9 cellular contexts compared by ENCODE assay signal in genomic region chr14:68088463-68088862, GRCh38.
A peak's percentile ranks its signal among the peaks of the same experiment; 100 is the strongest.
DNase-seq lines count a peak whose midpoint lies in the region; ATAC-seq, FAIRE-seq and TF ChIP-seq lines count a peak whose summit lies in the region.
"Had no signal": no experiment of that assay in that cellular context is flagged by ENCODE, and none has a peak within 500 bp of the region (broad histone marks: within the 10 kb centered on the region; RNA-seq: fewer than 3 reads in every experiment).

No MANE protein-coding gene starts in this region.

- no peak for TF ChIP-seq EP300 in A549 (IDR thresholded peaks at IDR 0.05)

- TF ChIP-seq RAD21 in A549 (conservative IDR thresholded peaks at IDR 0.05 in 1 of 2, IDR thresholded peaks at IDR 0.05 in 1 of 2) = 0 out of 5 replicates have a peak, but pooled peaks of 1 of the 2 experiments have one; percentile 8

- H3K27me3 ChIP-seq in adipocyte (replicated peaks; ENCODE audit: control insufficient read depth, insufficient read depth, low read length) = no peaks in the 10 kb centered on the region
- H3K27me3 ChIP-seq in muscle layer of colon (ENCODE audit: control insufficient read depth in 1 of 2, insufficient read depth in 2 of 2, low read length in 2 of 2) = no peaks in the 10 kb centered on the region
- H3K27me3 ChIP-seq in GM23338 (ENCODE audit: insufficient read depth) = no peaks in the 10 kb centered on the region

- peak overlapping the region; percentile 58 for H3K9ac ChIP-seq in adipocyte (ENCODE audit: low read length)
- peak overlapping the region; percentile 76 for H3K9ac ChIP-seq in muscle layer of colon (ENCODE audit: low read length)

- H3K9me3 ChIP-seq in A549 (no peaks in the 10 kb centered on the region), adipocyte (ENCODE audit: control insufficient read depth, low read length) (no peaks in the 10 kb centered on the region), muscle layer of colon (ENCODE audit: low read length) (no peaks in the 10 kb centered on the region)

- no peak for TF ChIP-seq POLR2A in A549 (IDR thresholded peaks at IDR 0.05; ENCODE audit: low read length)

- POLR2A ChIA-PET in A549 (lab: Yijun Ruan, JAX) = interaction anchor here (1.0 to 1.8 kb wide), 5 partner anchors 36 to 705 kb away, joined by 3 to 11 read pairs (median 5); partner anchors contain the start of gene ZFP36L1

- FAIRE-seq in A549 (lab: Jason Lieb, UNC) (no peak), HTR-8/SVneo (lab: Jason Lieb, UNC) (no peak)

- H3K4me1 Mint-ChIP-seq in GM23338 = peaks cover 23% of the 10 kb centered on the region

- peaks cover 4% of the 10 kb centered on the region for H3K27me3 Mint-ChIP-seq in GM23338 (ENCODE audit: insufficient read depth, low read depth, poor library complexity)

- no peaks in the 10 kb centered on the region for H3K79me2 ChIP-seq in GM23338 (replicated peaks; ENCODE audit: insufficient read depth)

- H3K36me3 ChIP-seq in adipocyte (ENCODE audit: control insufficient read depth, insufficient read depth, low read length, severe bottlenecking) (no peaks in the 10 kb centered on the region), muscle layer of colon (ENCODE audit: insufficient read depth, low read length) (no peaks in the 10 kb centered on the region), GM23338 (ENCODE audit: insufficient read depth) (no peaks in the 10 kb centered on the region)

- CTCF ChIA-PET in A549 (lab: Yijun Ruan, JAX) = interaction anchor here (0.8 to 1.5 kb wide), 6 partner anchors 10 to 154 kb away, joined by 3 to 7 read pairs (median 4); no protein-coding TSS in a partner anchor

- peak overlapping the region; percentile 83 for H3K27ac ChIP-seq in A549
- H3K27ac ChIP-seq in muscle layer of colon (ENCODE audit: low read depth, low read length) = peak overlapping the region; percentile 48
- H3K27ac ChIP-seq in GM23338 (ENCODE audit: low read depth) = no peak overlapping the region

- H3K4me1 ChIP-seq in A549 = peaks cover 28% of the 10 kb centered on the region
- H3K4me1 ChIP-seq in adipocyte (ENCODE audit: control insufficient read depth, insufficient read depth, low read length) = peaks cover 21% of the 10 kb centered on the region
- H3K4me1 ChIP-seq in muscle layer of colon (ENCODE audit: insufficient read depth, low read length) = peaks cover 22% of the 10 kb centered on the region
- H3K4me1 ChIP-seq in GM23338 (ENCODE audit: insufficient read depth) = peaks cover 27% of the 10 kb centered on the region

- no peaks in the 10 kb centered on the region for H3F3A ChIP-seq in GM23338 (replicated peaks; ENCODE audit: low read depth)

- H3K36me3 Mint-ChIP-seq in GM23338 (ENCODE audit: low read depth) = peaks cover 9% of the 10 kb centered on the region; the same call in 2 of the 3 replicates

- 59% methylated on average over 5 of the region's 5 CpGs for WGBS in A549 (ENCODE audit: missing lambda C conversion rate)

- no peak overlapping the region for H3K4me3 Mint-ChIP-seq in GM23338

- H3K9me3 Mint-ChIP-seq in GM23338 = peaks cover 14% of the 10 kb centered on the region; the same call in 2 of the 3 replicates

- ATAC-seq in A549 (peak; percentile 42 to 67; a peak in 3 of 6 replicates), GM23338 (no peak)

- no peaks in the 10 kb centered on the region for H3K9me2 ChIP-seq in GM23338 (ENCODE audit: insufficient read depth)

- no peaks in the 10 kb centered on the region for H4K20me1 ChIP-seq in GM23338 (replicated peaks; ENCODE audit: insufficient read depth)

- H3K4me3 ChIP-seq in A549 (peak overlapping the region; percentile 27; the same call in 2 of the 3 replicates), adipocyte (ENCODE audit: low read length) (peak overlapping the region; percentile 70), muscle layer of colon (ENCODE audit: low read depth in 1 of 2, low read length in 2 of 2) (peak overlapping the region in 1 of 2 donors; percentile 59), GM23338 (no peak overlapping the region)

- no peak overlapping the region for H3K27ac Mint-ChIP-seq in GM23338

- no peak overlapping the region for H2AFZ ChIP-seq in GM23338

- TF ChIP-seq CTCF in A549 (IDR thresholded peaks at IDR 0.05) (no peak), GM23338 (conservative IDR thresholded peaks at IDR 0.05; ENCODE audit: low read depth in 2 of 2) (no peak)

- DNase-seq in A549 (ENCODE audit: low read depth in 1 of 2, low spot score in 1 of 2) (peak; percentile 38 to 76), KBM-7 (peak; percentile 23), adipocyte (ENCODE audit: low read depth) (no peak), GM23338 (ENCODE audit: low spot score) (no peak), HTR-8/SVneo (ENCODE audit: insufficient read length, low spot score) (no peak), MV-4-11 (lab: John Stamatoyannopoulos, UW) (no peak)
- DNase-seq in stimulated activated CD4-positive, alpha-beta T cell treated with anti-CD3 and anti-CD28 coated beads, Interleukin-12 subunit alpha, Interleukin-12 subunit beta, amount 100 ng/mL, for 4 hours = no peak
- DNase-seq: foreskin melanocyte had no signal

- peak overlapping the region; percentile 65 for H3K4me2 ChIP-seq in A549
- H3K4me2 ChIP-seq in GM23338 = no peak overlapping the region

- in situ Hi-C loops in KBM-7 (cut with MboI; ENCODE audit: low pct_unique_long_range_greater_than_20kb, low sequenced_read_pairs) = no loop called here

TF ChIP-seq in A549, 52 proteins besides CTCF, POLR2A, EP300 and RAD21 (continues in another document):
- TF ChIP-seq KDM1A (IDR thresholded peaks at IDR 0.05; ENCODE audit: low read depth) (no peak), REST (IDR thresholded peaks at IDR 0.05) (no peak)

TF ChIP-seq in GM23338, 12 proteins besides CTCF, POLR2A, EP300 and RAD21 (continues in another document):
- no peak for TF ChIP-seq ETS1 (IDR thresholded peaks at IDR 0.05)
- TF ChIP-seq ZNF114 (CRISPR knock-in tag; IDR thresholded peaks at IDR 0.05) = no peak
- no peak for TF ChIP-seq POLR2AphosphoS5 (IDR thresholded peaks at IDR 0.05; ENCODE audit: low read depth)
- no peak for TF ChIP-seq REST (IDR thresholded peaks at IDR 0.05; ENCODE audit: unreplicated experiment)
- TF ChIP-seq EZH2 (IDR thresholded peaks at IDR 0.05; ENCODE audit: low read depth, unreplicated experiment) = no peak
- no peak for TF ChIP-seq JUNB (IDR thresholded peaks at IDR 0.05; ENCODE audit: unreplicated experiment)

Comparison
In these comparisons a context has a peak if more than half of its experiments do, and no peak if none do; other contexts are left out.
1. DNase-seq: peak in A549 (2 of 2) and KBM-7 (single experiment); none in adipocyte (single experiment), stimulated activated CD4-positive, alpha-beta T cell treated with anti-CD3 and anti-CD28 coated beads, Interleukin-12 subunit alpha, Interleukin-12 subunit beta, amount 100 ng/mL, for 4 hours (single experiment), GM23338 (single experiment), HTR-8/SVneo (single experiment) and MV-4-11 (single experiment).